ENCODE assay signal across 12 cellular contexts in genomic region chr15:29670945-29671307, GRCh38.
A peak's percentile ranks its signal among the peaks of the same experiment; 100 is the strongest.
DNase-seq lines count a peak whose midpoint lies in the region; ATAC-seq and TF ChIP-seq lines count a peak whose summit lies in the region.
"Had no signal": no experiment of that assay in that cellular context is flagged by ENCODE, and none has a peak within 500 bp of the region (broad histone marks: within the 10 kb centered on the region; RNA-seq: fewer than 3 reads in every experiment).

No MANE protein-coding gene starts in this region.

- H3K27ac Mint-ChIP-seq in endothelial cell (ENCODE audit: unreplicated experiment): peak overlapping the region; percentile 18
- no peak overlapping the region for H3K27ac Mint-ChIP-seq in activated naive CD4-positive, alpha-beta T cell treated with anti-CD3 and anti-CD28 coated beads, Interleukin-2, amount 50 U/mL, for 72 hours
- H3K27ac Mint-ChIP-seq in stimulated activated naive B cell treated with anti-CD40 and anti-IgM and Interleukin-4, amounts not matched to agents 10 μg/mL and 1 μg/mL and 100 μg/mL, for 72 hours: no peak overlapping the region

- peaks cover 4% of the 10 kb centered on the region for H3K4me1 Mint-ChIP-seq in endothelial cell (ENCODE audit: unreplicated experiment)
- no peaks in the 10 kb centered on the region for H3K4me1 Mint-ChIP-seq in stimulated activated naive B cell treated with anti-CD40 and anti-IgM and Interleukin-4, amounts not matched to agents 10 μg/mL and 1 μg/mL and 100 μg/mL, for 72 hours

- H3K9me3 Mint-ChIP-seq in endothelial cell (ENCODE audit: unreplicated experiment): no peaks in the 10 kb centered on the region
- H3K9me3 Mint-ChIP-seq in activated naive CD4-positive, alpha-beta T cell treated with anti-CD3 and anti-CD28 coated beads, Interleukin-2, amount 50 U/mL, for 72 hours: no peaks in the 10 kb centered on the region
- peaks cover 0 to 1% of the 10 kb centered on the region in 2 donors for H3K9me3 Mint-ChIP-seq in stimulated activated naive B cell treated with anti-CD40 and anti-IgM and Interleukin-4, amounts not matched to agents 10 μg/mL and 1 μg/mL and 100 μg/mL, for 72 hours

- DNase-seq in AG09309 (ENCODE audit: low read depth) (peak; percentile 57), NCI-H69 (lab: John Stamatoyannopoulos, UW) (peak; percentile 55), endothelial cell (ENCODE audit: low spot score) (no peak), mucosa of gallbladder (ENCODE audit: low spot score) (peak; percentile 87), NCI-H1417 treated with DMSO at 0.1 percent for 48 hours (lab: John Stamatoyannopoulos, UW) (no peak), NOMO-1 treated with dmso at 0.1 percent for 144 hours (lab: John Stamatoyannopoulos, UW; ENCODE audit: unreplicated experiment) (no peak)
- no peak for DNase-seq in activated naive CD4-positive, alpha-beta T cell treated with anti-CD3 and anti-CD28 coated beads, Interleukin-2, amount 50 U/mL, for 72 hours (ENCODE audit: low spot score in 2 of 2)
- no peak for DNase-seq in stimulated activated naive B cell treated with anti-CD40 and anti-IgM and Interleukin-4, amounts not matched to agents 10 μg/mL and 1 μg/mL and 100 μg/mL, for 72 hours
- DNase-seq: activated effector memory CD4-positive, alpha-beta T cell treated with anti-CD3 and anti-CD28 coated beads, Interleukin-2, amount 50 U/mL, for 16 hours; NCI-H524; nucleus accumbens had no signal

- peaks cover 4% of the 10 kb centered on the region for H3K36me3 Mint-ChIP-seq in endothelial cell (ENCODE audit: low read depth, unreplicated experiment)
- no peaks in the 10 kb centered on the region for H3K36me3 Mint-ChIP-seq in activated naive CD4-positive, alpha-beta T cell treated with anti-CD3 and anti-CD28 coated beads, Interleukin-2, amount 50 U/mL, for 72 hours
- peaks cover 0 to 3% of the 10 kb centered on the region in 2 donors for H3K36me3 Mint-ChIP-seq in stimulated activated naive B cell treated with anti-CD40 and anti-IgM and Interleukin-4, amounts not matched to agents 10 μg/mL and 1 μg/mL and 100 μg/mL, for 72 hours

- ATAC-seq in activated naive CD4-positive, alpha-beta T cell treated with anti-CD3 and anti-CD28 coated beads, Interleukin-2, amount 50 U/mL, for 72 hours: no peak
- ATAC-seq in stimulated activated naive B cell treated with anti-CD40 and anti-IgM and Interleukin-4, amounts not matched to agents 10 μg/mL and 1 μg/mL and 100 μg/mL, for 72 hours (replicated peaks): no peak

- no peak for TF ChIP-seq CTCF in AG09309 (IDR thresholded peaks at IDR 0.05; ENCODE audit: control insufficient read depth, insufficient read depth, low read depth, low read length, missing control alignments)
- no peak for TF ChIP-seq CTCF in endothelial cell (IDR thresholded peaks at IDR 0.05; ENCODE audit: unreplicated experiment)

- H3K27me3 Mint-ChIP-seq in endothelial cell (ENCODE audit: unreplicated experiment): peaks cover 11% of the 10 kb centered on the region
- H3K27me3 Mint-ChIP-seq in stimulated activated naive B cell treated with anti-CD40 and anti-IgM and Interleukin-4, amounts not matched to agents 10 μg/mL and 1 μg/mL and 100 μg/mL, for 72 hours: peaks cover 20 to 23% of the 10 kb centered on the region in 2 donors

- no peak overlapping the region for H3K4me3 Mint-ChIP-seq in endothelial cell (ENCODE audit: unreplicated experiment)
- H3K4me3 Mint-ChIP-seq in stimulated activated naive B cell treated with anti-CD40 and anti-IgM and Interleukin-4, amounts not matched to agents 10 μg/mL and 1 μg/mL and 100 μg/mL, for 72 hours: no peak overlapping the region

- H3K4me3 ChIP-seq in AG09309 (ENCODE audit: control insufficient read depth, low read depth, low read length): no peak overlapping the region
- H3K4me3 ChIP-seq: BLaER1 treated with 17β-estradiol and CSF1 and Interleukin-3, amounts not matched to agents 10 nM and 100 nM had no signal

Comparison
In these comparisons a context has a peak if more than half of its experiments do, and no peak if none do; other contexts are left out.
1. DNase-seq: peak in AG09309 (single experiment), NCI-H69 (single experiment) and mucosa of gallbladder (single experiment); none in endothelial cell (single experiment), NCI-H1417 treated with DMSO at 0.1 percent for 48 hours (single experiment), activated naive CD4-positive, alpha-beta T cell treated with anti-CD3 and anti-CD28 coated beads, Interleukin-2, amount 50 U/mL, for 72 hours (0 of 2), stimulated activated naive B cell treated with anti-CD40 and anti-IgM and Interleukin-4, amounts not matched to agents 10 μg/mL and 1 μg/mL and 100 μg/mL, for 72 hours (single experiment) and NOMO-1 treated with dmso at 0.1 percent for 144 hours (single experiment).